ENCODE assay signal across 33 cellular contexts in the genomic region with DNA sequence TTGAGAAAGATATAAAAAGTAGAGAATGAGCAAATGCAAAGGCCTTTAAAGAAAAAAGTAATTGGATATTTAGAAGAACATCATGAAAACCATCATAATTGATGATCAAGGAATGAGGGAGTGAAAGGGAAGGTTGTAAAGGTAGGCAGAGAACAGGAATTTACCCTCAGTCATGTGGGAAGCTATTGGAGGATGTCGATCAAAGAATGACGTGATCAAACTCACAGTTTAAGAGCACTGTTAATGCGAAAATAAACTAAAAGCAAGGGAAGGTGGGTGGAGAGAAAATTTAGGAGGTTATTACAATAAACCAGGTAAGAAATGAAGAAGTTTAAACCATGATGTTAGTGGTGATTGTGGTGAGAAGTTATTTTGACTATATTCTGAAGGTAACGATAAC.
"Had no signal": no experiment of that assay in that cellular context is flagged by ENCODE, and none has a peak within 500 bp of the region (broad histone marks: within the 10 kb centered on the region; RNA-seq: fewer than 3 reads in every experiment).

No MANE protein-coding gene starts in this region.

- H3K27me3 ChIP-seq: MG63 had no signal

- H3K4me3 ChIP-seq: MG63 had no signal

- H3K9me3 ChIP-seq: MG63 had no signal

- DNase-seq: Karpas-422, Kasumi-1, MG63, MM.1S, MV-4-11, NCI-H1048, NCI-H1092, NCI-H1092 treated with DMSO at 0.1 percent for 48 hours, NCI-H1105, NCI-H1105 treated with DMSO at 0.1 percent for 48 hours, NCI-H1417, NCI-H1417 treated with DMSO at 0.1 percent for 48 hours, NCI-H1436, NCI-H1436 treated with DMSO at 0.1 percent for 48 hours, NCI-H146, NCI-H1694, NCI-H1694 treated with DMSO at 0.1 percent for 48 hours, NCI-H187, NCI-H187 treated with DMSO at 0.1 percent for 48 hours, NCI-H1930, NCI-H2029, NCI-H2029 treated with DMSO at 0.1 percent for 48 hours, NCI-H2081, NCI-H2081 treated with DMSO at 0.1 percent for 48 hours, NCI-H2107, NCI-H2171, NCI-H2227 treated with DMSO at 0.1 percent for 48 hours, NCI-H226, NCI-H345, NCI-H446, NCI-H446 treated with DMSO at 0.1 percent for 48 hours, NCI-H510A, NCI-H510A treated with DMSO at 0.1 percent for 48 hours had no signal

- H3K36me3 ChIP-seq: MG63 had no signal
